27 cellular contexts compared by ENCODE assay signal in the genomic region with DNA sequence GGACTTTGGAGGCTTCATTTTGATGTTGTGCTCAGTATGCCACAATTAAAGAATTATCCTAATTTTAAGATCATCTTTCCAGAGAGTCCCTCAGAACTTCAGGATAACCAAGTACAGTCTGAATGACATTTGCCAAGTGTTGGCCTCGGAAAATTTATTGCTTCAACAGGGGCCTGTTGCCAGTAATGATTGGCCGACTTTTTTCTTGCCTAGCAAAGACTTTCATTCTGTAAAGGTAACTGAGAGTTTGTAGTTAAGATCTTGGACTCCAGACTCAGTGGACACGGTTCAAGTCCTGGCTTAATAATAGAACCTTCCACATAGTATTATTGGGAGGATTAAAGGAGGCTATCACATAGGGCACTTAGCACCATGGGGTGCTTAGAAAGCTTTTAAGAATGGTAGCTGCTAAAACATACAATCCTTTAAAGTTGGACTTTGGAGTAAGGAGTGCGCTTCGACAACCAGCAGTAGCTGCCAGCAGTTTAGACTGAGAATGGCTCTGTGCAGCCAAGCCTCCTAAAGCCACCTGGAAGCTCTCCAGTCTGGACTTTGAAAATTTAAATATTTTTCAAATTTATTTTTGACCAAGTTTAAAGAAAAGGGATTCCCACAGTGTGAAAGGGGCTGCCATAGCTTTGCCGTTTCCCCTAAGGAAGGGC.
"Had no signal": no experiment of that assay in that cellular context is flagged by ENCODE, and none has a peak within 500 bp of the region (broad histone marks: within the 10 kb centered on the region; RNA-seq: fewer than 3 reads in every experiment).

No MANE protein-coding gene starts in this region.

- H3K27ac Mint-ChIP-seq: memory B cell; mesothelial cell of epicardium; naive thymus-derived CD4-positive, alpha-beta T cell; neural progenitor cell; stimulated activated naive CD8-positive, alpha-beta T cell treated with anti-CD3 and anti-CD28 coated beads, Interleukin-15, amount 100 ng/mL, for 72 hours had no signal

- H3K4me3 ChIP-seq: coronary artery, lung, neural progenitor cell, prostate gland, right atrium auricular region, sigmoid colon, spleen, suprapubic skin, transverse colon, upper lobe of right lung, vagina had no signal

- ATAC-seq: left cardiac atrium; left ventricle myocardium superior; naive thymus-derived CD4-positive, alpha-beta T cell; stimulated activated naive CD8-positive, alpha-beta T cell treated with anti-CD3 and anti-CD28 coated beads, Interleukin-15, amount 100 ng/mL, for 72 hours; upper lobe of right lung had no signal

- H3K36me3 ChIP-seq: neural progenitor cell, prostate gland, right atrium auricular region, sigmoid colon, spleen, suprapubic skin, transverse colon, upper lobe of right lung, vagina had no signal

- H3K36me3 Mint-ChIP-seq: memory B cell; mesothelial cell of epicardium; naive thymus-derived CD4-positive, alpha-beta T cell had no signal

- H3K27me3 ChIP-seq: neural progenitor cell, right atrium auricular region, sigmoid colon, spleen, suprapubic skin, transverse colon, upper lobe of right lung, vagina had no signal

- H3K4me1 Mint-ChIP-seq: memory B cell; naive thymus-derived CD4-positive, alpha-beta T cell; stimulated activated naive CD8-positive, alpha-beta T cell treated with anti-CD3 and anti-CD28 coated beads, Interleukin-15, amount 100 ng/mL, for 72 hours had no signal

- DNase-seq: dermis blood vessel endothelial cell; effector memory CD4-positive, alpha-beta T cell; erythroblast; head of caudate nucleus; left cardiac atrium; left ventricle myocardium superior; naive thymus-derived CD4-positive, alpha-beta T cell; nucleus accumbens; sigmoid colon; spleen; stimulated activated CD4-positive, alpha-beta T cell treated with anti-CD3 and anti-CD28 coated beads, Interleukin-15, amount 100 ng/mL, for 24 hours; stimulated activated CD4-positive, alpha-beta T cell treated with anti-CD3 and anti-CD28 coated beads, Interleukin-4, amount 100 ng/mL, for 1 hour; stimulated activated CD8-positive, alpha-beta memory T cell treated with anti-CD3 and anti-CD28 coated beads, Interleukin-4, amount 100 ng/mL, for 48 hours; stimulated activated naive CD4-positive, alpha-beta T cell; stimulated activated naive CD8-positive, alpha-beta T cell treated with anti-CD3 and anti-CD28 coated beads, Interleukin-15, amount 100 ng/mL, for 72 hours; transverse colon; upper lobe of right lung had no signal

- H3K4me3 Mint-ChIP-seq: memory B cell; mesothelial cell of epicardium; naive thymus-derived CD4-positive, alpha-beta T cell; nephron; neural progenitor cell; stimulated activated naive CD8-positive, alpha-beta T cell treated with anti-CD3 and anti-CD28 coated beads, Interleukin-15, amount 100 ng/mL, for 72 hours had no signal

- H3K27ac ChIP-seq: coronary artery, neural progenitor cell, prostate gland, right atrium auricular region, spleen, suprapubic skin, upper lobe of right lung, vagina had no signal

- H3K9ac ChIP-seq: neural progenitor cell had no signal

- H3K9me3 ChIP-seq: prostate gland, right atrium auricular region, sigmoid colon, suprapubic skin, transverse colon, upper lobe of right lung, vagina had no signal

- H3K4me1 ChIP-seq: prostate gland, suprapubic skin, upper lobe of right lung had no signal
